In genomic region chr3:53160660-53161344, GRCh38 we compare ENCODE assay signal across 8 cellular contexts. TPM values are rescaled to one million over a fixed set of nuclear protein-coding genes. Genes with fewer than 3 reads are reported as not detected.
A peak's percentile ranks its signal among the peaks of the same experiment; 100 is the strongest.
DNase-seq lines count a peak whose midpoint lies in the region; ATAC-seq, FAIRE-seq and TF ChIP-seq lines count a peak whose summit lies in the region.

PRKCD (plus strand) TSS chr3:53161209; CDS start chr3:53178423, 17,214 bp downstream.

- no peaks in the 10 kb centered on the region for H3K27me3 ChIP-seq in KMS-11 (ENCODE audit: insufficient read depth, low read depth)

- peak within 1 kb of the TSS; percentile 43 for H3K4me3 ChIP-seq in KMS-11 (IDR thresholded peaks at IDR 0.05; ENCODE audit: insufficient read depth, low read depth, low read length)

- no peaks in the 10 kb centered on the region for H4K20me1 ChIP-seq in KMS-11 (ENCODE audit: insufficient read depth)

- peak within 1 kb of the TSS; percentile 79 for H2AFZ ChIP-seq in KMS-11 (ENCODE audit: low read depth)

- no peak for FAIRE-seq in urothelium cell line (lab: Jason Lieb, UNC)

- H3K27ac ChIP-seq in KMS-11 = no peak within 1 kb of the TSS

- H3K9ac ChIP-seq in ES-I3 (ENCODE audit: low read depth, low read length) (peak within 1 kb of the TSS; percentile 78), KMS-11 (peak within 1 kb of the TSS; percentile 51; the same call in 1 of the 2 replicates)

- no peaks in the 10 kb centered on the region for H3K9me3 ChIP-seq in ES-I3 (ENCODE audit: control insufficient read depth, insufficient read depth, low read length)

- no peaks in the 10 kb centered on the region for H3K36me3 ChIP-seq in ES-I3 (ENCODE audit: insufficient read depth, low read length)
- no peaks in the 10 kb centered on the region for H3K36me3 ChIP-seq in KMS-11 (ENCODE audit: insufficient read depth)

- ATAC-seq in GM21717 (IDR thresholded peaks at IDR 0.05; ENCODE audit: unreplicated experiment) (peak; percentile 40), left ventricle myocardium superior (peak; percentile 92)

- peak within 1 kb of the TSS; percentile 71 for H3K4me2 ChIP-seq in KMS-11

- DNase-seq in amniotic epithelial cell (ENCODE audit: low read depth) = peak; percentile 71
- DNase-seq in left ventricle myocardium superior = peak; percentile 93
- DNase-seq in pulmonary artery endothelial cell (ENCODE audit: low read depth, low spot score) = peak; percentile 47
- peak; percentile 96 for DNase-seq in urothelium cell line (ENCODE audit: low spot score)

- H3K79me2 ChIP-seq in KMS-11 (ENCODE audit: insufficient read depth, low read depth) = no peaks in the 10 kb centered on the region

- H3K4me1 ChIP-seq in ES-I3 (ENCODE audit: insufficient read depth, low read length) (peaks cover 36% of the 10 kb centered on the region), KMS-11 (ENCODE audit: low read depth, poor library complexity, severe bottlenecking) (peaks cover 14% of the 10 kb centered on the region)

- intact Hi-C loops in T-helper 1 cell treated with Interleukin-12 subunit alpha and Interleukin-12 subunit beta and Interleukin-4 antibody, amounts not matched to agents 30 ng/mL and 1 ng/mL, for 36 hours (cut with micrococcal nuclease) = loop anchor here (1.0 to 5.0 kb wide), 5 partner anchors 31 to 264 kb away; partner anchors contain the start of genes RFT1, SFMBT1 and STIMATE
- intact Hi-C loops in left ventricle myocardium superior (cut with micrococcal nuclease) = no loop called here

- TF ChIP-seq CTCF in KMS-11 (conservative IDR thresholded peaks at IDR 0.05; ENCODE audit: low read depth, low read length) = no peak

RNA-seq across cellular contexts. Expression of gene PRKCD, which starts in this region (rescaled TPM):
- total RNA-seq in T-helper 1 cell treated with Interleukin-12 subunit alpha and Interleukin-12 subunit beta and Interleukin-4 antibody, amounts not matched to agents 30 ng/mL and 1 ng/mL, for 36 hours = 27.5 and 29.5 TPM in 2 replicates
- total RNA-seq in left ventricle myocardium superior (13.2 TPM), pulmonary artery endothelial cell (3.8 and 3.9 TPM in 2 replicates)
